ENCODE assay signal across 1 cellular context in genomic region chr15:77599899-77600298, GRCh38.
A peak's percentile ranks its signal among the peaks of the same experiment; 100 is the strongest.
TF ChIP-seq lines count a peak whose summit lies in the region.

No MANE protein-coding gene starts in this region.

TF ChIP-seq in K562, 482 proteins besides CTCF, POLR2A, EP300 and RAD21 (continued from another document and continues in another):
- no peak for TF ChIP-seq PCBP1 (IDR thresholded peaks at IDR 0.05; ENCODE audit: low read depth, low read length, poor library complexity, severe bottlenecking)
- TF ChIP-seq ARNT (IDR thresholded peaks at IDR 0.05) = no peak
- TF ChIP-seq ZNF398 (CRISPR knock-in tag; IDR thresholded peaks at IDR 0.05) = no peak
- peak; percentile 33; the same call in 1 of the 2 replicates for TF ChIP-seq MYC (IDR thresholded peaks at IDR 0.05; ENCODE audit: low read depth, low read length)
- TF ChIP-seq MYC (CRISPR knock-in tag; IDR thresholded peaks at IDR 0.05; ENCODE audit: borderline replicate concordance, low read depth) = no peak
- TF ChIP-seq TARDBP (IDR thresholded peaks at IDR 0.05) = no peak
- TF ChIP-seq E2F6 (IDR thresholded peaks at IDR 0.05; ENCODE audit: borderline replicate concordance in 1 of 2, extremely low read depth in 1 of 2, insufficient read depth in 1 of 2, insufficient read length in 1 of 2, low read depth in 1 of 2, low read length in 1 of 2, poor library complexity in 1 of 2, severe bottlenecking in 1 of 2) = peak in 1 of 2 experiments; percentile 56
- peak; percentile 81 for TF ChIP-seq MGA (IDR thresholded peaks at IDR 0.05)
- TF ChIP-seq RAD51 (IDR thresholded peaks at IDR 0.05; ENCODE audit: borderline replicate concordance, low read depth) = peak; percentile 85
- TF ChIP-seq CBX1 (IDR thresholded peaks at IDR 0.05; ENCODE audit: low read depth) = no peak
- no peak for TF ChIP-seq TFE3 (CRISPR knock-in tag; IDR thresholded peaks at IDR 0.05)
- peak in 1 of 2 experiments; percentile 46; a peak in 1 of 4 replicates for TF ChIP-seq HDAC1 (IDR thresholded peaks at IDR 0.05)
- peak; percentile 78 for TF ChIP-seq RBM25 (IDR thresholded peaks at IDR 0.05; ENCODE audit: low read depth, low read length, severe bottlenecking)
- TF ChIP-seq AFF1 (IDR thresholded peaks at IDR 0.05; ENCODE audit: low read depth in 1 of 2, partially characterized antibody in 2 of 2) = no peak
- peak; percentile 77 for TF ChIP-seq L3MBTL2 (IDR thresholded peaks at IDR 0.05)
- TF ChIP-seq FOXK1 (CRISPR knock-in tag; IDR thresholded peaks at IDR 0.05; ENCODE audit: borderline replicate concordance) = no peak
- no peak for TF ChIP-seq PML (IDR thresholded peaks at IDR 0.05; ENCODE audit: low read length)
- TF ChIP-seq ETS2 (tag; IDR thresholded peaks at IDR 0.05; ENCODE audit: borderline replicate concordance, poor library complexity, severe bottlenecking) = no peak
- TF ChIP-seq ZBTB8A (IDR thresholded peaks at IDR 0.05; ENCODE audit: partially characterized antibody) = no peak
- no peak for TF ChIP-seq XRCC3 (IDR thresholded peaks at IDR 0.05)
- peak; percentile 73 to 75 for TF ChIP-seq KDM1A (IDR thresholded peaks at IDR 0.05)
- no peak for TF ChIP-seq IRF1 (CRISPR knock-in tag; IDR thresholded peaks at IDR 0.05; ENCODE audit: borderline replicate concordance)
- peak; percentile 91 for TF ChIP-seq PKNOX1 (IDR thresholded peaks at IDR 0.05)
- no peak for TF ChIP-seq ZBTB7A (IDR thresholded peaks at IDR 0.05; ENCODE audit: borderline replicate concordance, control insufficient read depth, low read depth, low read length)
- TF ChIP-seq RBM39 (optimal IDR thresholded peaks at IDR 0.05; ENCODE audit: low read depth, low read length) = no peak
- TF ChIP-seq FOXM1 (IDR thresholded peaks at IDR 0.05; ENCODE audit: low read depth) = peak; percentile 80
- TF ChIP-seq FOXM1 (CRISPR knock-in tag; IDR thresholded peaks at IDR 0.05; ENCODE audit: low read depth) = no peak
- peak; percentile 81 for TF ChIP-seq TFAP4 (CRISPR knock-in tag; IDR thresholded peaks at IDR 0.05; ENCODE audit: borderline replicate concordance)
- TF ChIP-seq LARP7 (IDR thresholded peaks at IDR 0.05) = no peak
- no peak for TF ChIP-seq KDM4B (IDR thresholded peaks at IDR 0.05; ENCODE audit: borderline replicate concordance in 2 of 2, low read depth in 1 of 2)
- no peak for TF ChIP-seq PYGO2 (tag; IDR thresholded peaks at IDR 0.05)
- no peak for TF ChIP-seq ZNF431 (CRISPR knock-in tag; IDR thresholded peaks at IDR 0.05)
- 0 out of 2 replicates have a peak, but pooled peaks have one; percentile 5 for TF ChIP-seq ETV1 (tag; conservative IDR thresholded peaks at IDR 0.05; ENCODE audit: low read depth)
